Comparison of ENCODE assay signal across 1 cellular context in genomic region chr3:195908439-195909293, GRCh38.
TF ChIP-seq lines count a peak whose summit lies in the region.

TSS of gene TNK2 (minus strand) at chr3:195908551. CDS start at chr3:195888588, 19,963 bp downstream.

TF ChIP-seq in HEK293, 187 proteins besides CTCF, POLR2A, EP300 and RAD21 (continued from another document):
- TF ChIP-seq ZBTB10 (tag by site-specific recombination; IDR thresholded peaks at IDR 0.05) = peak; percentile 39; the same call in 1 of the 2 replicates
